In the genomic region with DNA sequence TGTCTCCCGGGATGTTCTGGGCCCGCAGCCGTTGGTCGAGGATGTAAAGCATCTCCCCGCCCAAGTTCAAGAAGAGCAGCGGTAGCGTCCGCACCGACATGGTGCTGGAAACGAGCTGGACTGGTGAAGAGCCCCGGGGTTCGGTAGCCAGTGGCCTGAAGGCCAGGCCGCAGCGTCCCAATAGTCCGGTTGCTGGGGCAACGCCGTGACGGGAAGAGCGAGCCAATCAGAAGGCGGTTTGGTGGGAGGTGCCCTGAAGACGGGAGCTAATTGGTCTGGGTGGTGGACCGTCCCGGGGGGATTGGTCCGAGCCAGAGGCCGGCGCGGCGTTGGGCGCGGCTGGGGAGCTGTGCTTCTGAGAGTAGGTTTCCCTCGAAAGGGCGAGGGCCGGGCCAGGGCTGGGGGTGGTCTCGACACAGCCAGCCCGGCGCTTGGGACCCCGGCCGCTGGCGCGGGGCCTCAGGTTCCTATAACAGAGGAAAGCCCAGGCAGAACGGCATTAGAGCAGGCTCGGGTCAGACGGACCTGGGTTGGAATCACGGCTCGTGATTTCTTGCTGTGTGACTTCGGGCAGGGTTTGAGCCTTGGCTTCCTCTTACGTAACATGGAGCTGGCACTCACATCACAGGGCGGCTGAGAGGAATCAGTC, we compare ENCODE assay signal across 8 cellular contexts. TPM values are rescaled to one million over a fixed set of nuclear protein-coding genes. Genes with fewer than 3 reads are reported as not detected.
DNase-seq lines count a peak whose midpoint lies in the region; ATAC-seq, FAIRE-seq and TF ChIP-seq lines count a peak whose summit lies in the region.

Gene OSCP1, minus strand, starts transcription at position 182 of the 649 bp plus-strand sequence. Its CDS starts 82 bp downstream, at position 100.

- no peaks in the 10 kb centered on the region for H3K9me3 ChIP-seq in cardiac muscle cell (ENCODE audit: low read depth)
- no peaks in the 10 kb centered on the region for H3K9me3 ChIP-seq in pancreas
- H3K9me3 ChIP-seq in tibial artery: no peaks in the 10 kb centered on the region

- H3K4me1 ChIP-seq in cardiac muscle cell (ENCODE audit: low read depth) (no peaks in the 10 kb centered on the region), pancreas (peaks cover 0 to 3% (median 0%) of the 10 kb centered on the region in 3 donors), tibial artery (peaks cover 0 to 13% (median 4%) of the 10 kb centered on the region in 4 donors)

- WGBS in adipose tissue, 3 donors: 1% methylated on average over 46 to 48 of the region's 48 CpGs
- 0 to 1% methylated on average over 42 to 48 of the region's 48 CpGs for WGBS in pancreas, 2 donors

- H3K36me3 ChIP-seq in cardiac muscle cell (peaks cover 10% of the 10 kb centered on the region), pancreas (peaks cover 0 to 5% (median 0%) of the 10 kb centered on the region in 3 donors), tibial artery (peaks cover 5 to 14% (median 8%) of the 10 kb centered on the region in 3 donors)

- H3K27me3 ChIP-seq in cardiac muscle cell (no peaks in the 10 kb centered on the region), pancreas (no peaks in the 10 kb centered on the region), tibial artery (no peaks in the 10 kb centered on the region)

- peak; percentile 98 for DNase-seq in NCI-H1092 treated with DMSO at 0.1 percent for 48 hours (lab: John Stamatoyannopoulos, UW)
- peak; percentile 58 to 92 for DNase-seq in SW 1271 (lab: John Stamatoyannopoulos, UW)
- peak; percentile 97 to 98 for DNase-seq in cardiac muscle cell (ENCODE audit: low read depth in 1 of 2, low spot score in 1 of 2)
- peak; percentile 93 to 98 (median 94) for DNase-seq in pancreas
- peak; percentile 97 to 98 for DNase-seq in tibial artery

- ATAC-seq in HG02588 (IDR thresholded peaks at IDR 0.05; ENCODE audit: unreplicated experiment) (peak; percentile 97), pancreas (peak; percentile 98 to 100 (median 99))

- peak within 1 kb of the TSS; percentile 85 for H3K27ac ChIP-seq in adipose tissue (ENCODE audit: low read depth, low read length)
- H3K27ac ChIP-seq in cardiac muscle cell: peak within 1 kb of the TSS; percentile 92
- peak within 1 kb of the TSS; percentile 83 to 94 (median 90) for H3K27ac ChIP-seq in pancreas
- peak within 1 kb of the TSS; percentile 88 to 96 for H3K27ac ChIP-seq in tibial artery

- TF ChIP-seq CTCF in cardiac muscle cell (IDR thresholded peaks at IDR 0.05; ENCODE audit: low read depth, low read length) (no peak), pancreas (IDR thresholded peaks at IDR 0.05) (no peak), tibial artery (IDR thresholded peaks at IDR 0.05) (peak in 1 of 2 experiments; percentile 17)

- H3K4me3 ChIP-seq in GM08714 (ENCODE audit: low read length) (peak within 1 kb of the TSS; percentile 72), cardiac muscle cell (peak within 1 kb of the TSS; percentile 55), pancreas (peak within 1 kb of the TSS; percentile 41 to 78 (median 56)), tibial artery (peak within 1 kb of the TSS; percentile 55 to 69)

- FAIRE-seq in pancreas (lab: Jason Lieb, UNC): no peak

- intact Hi-C loops in pancreas (cut with DNase I) (no loop called here), tibial artery (cut with DNase I; ENCODE audit: low total_unique reads) (no loop called here)

RNA-seq across cellular contexts. Expression of gene OSCP1, which starts in this region (rescaled TPM):
- polyA plus RNA-seq in adipose tissue (10 to 100 TPM in 1 of 3 donors, 1 to 10 TPM in 2; 5.3 to 10.3 (median 6.5) TPM), cardiac muscle cell (19.5 and 22.0 TPM in 2 replicates), pancreas (1 to 10 TPM; 5.2 to 9.8 TPM)
- total RNA-seq in cardiac muscle cell (16.9 and 18.5 TPM in 2 replicates), pancreas (1 to 10 TPM; 3.3 to 5.6 (median 4.7) TPM)

Comparison
In these comparisons a context has a peak if more than half of its experiments do, and no peak if none do; other contexts are left out.
1. Peak in every context shown above with its lines: DNase-seq, ATAC-seq, H3K4me3 ChIP-seq and H3K27ac ChIP-seq.